Comparison of ENCODE assay signal across 28 cellular contexts in the genomic region with DNA sequence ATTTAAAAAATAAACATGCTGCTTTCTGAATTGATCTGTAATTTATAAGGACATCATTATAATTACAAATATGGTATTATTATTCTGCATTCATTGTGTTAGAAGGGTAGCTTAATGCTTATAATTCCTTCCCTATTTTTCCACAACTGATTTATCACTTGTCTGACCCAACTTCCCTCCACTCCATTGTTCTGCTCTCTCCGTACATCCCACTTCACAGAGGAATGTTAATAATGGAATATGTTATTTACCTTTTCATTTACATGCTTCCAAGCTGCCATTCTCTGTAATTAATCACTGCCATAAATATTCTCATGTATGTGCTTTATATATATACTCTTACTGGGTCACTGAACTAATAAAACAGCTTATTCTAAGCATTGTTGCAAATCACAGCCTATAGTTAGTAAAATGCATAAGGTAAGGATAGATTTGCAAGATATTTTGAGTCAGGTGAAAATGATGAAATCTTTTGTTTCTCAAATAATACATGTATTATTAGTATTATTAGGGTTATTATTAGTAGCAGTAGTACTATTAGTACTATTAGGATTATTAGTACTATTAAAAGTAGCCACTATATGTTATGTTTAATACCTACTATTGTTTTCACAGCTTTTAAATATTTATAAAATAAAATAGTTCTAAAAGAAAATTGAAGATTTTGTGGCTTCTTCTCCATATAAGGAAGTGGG.
"Had no signal": no experiment of that assay in that cellular context is flagged by ENCODE, and none has a peak within 500 bp of the region (broad histone marks: within the 10 kb centered on the region; RNA-seq: fewer than 3 reads in every experiment).

No MANE protein-coding gene starts in this region.

- H3K4me3 ChIP-seq: ascending aorta, body of pancreas, MG63, SK-N-MC had no signal

- H3K36me3 ChIP-seq: ascending aorta, MG63, WERI-Rb-1 had no signal

- H3K27ac ChIP-seq: ascending aorta, body of pancreas, SK-N-MC, WERI-Rb-1 had no signal

- DNase-seq: activated CD4-positive, alpha-beta memory T cell treated with anti-CD3 and anti-CD28 coated beads, Interleukin-2, amount 10 ng/mL, durations not matched to agents 7 days and 5 days; activated CD4-positive, alpha-beta T cell treated with anti-CD3 and anti-CD28 coated beads for 36 hours; activated CD4-positive, alpha-beta T cell treated with anti-CD3 and anti-CD28 coated beads, Interleukin-2, amount 50 U/mL, for 1 hour; activated CD8-positive, alpha-beta memory T cell treated with anti-CD3 and anti-CD28 coated beads, Interleukin-2, amount 50 U/mL, for 4 hours; activated effector memory CD4-positive, alpha-beta T cell treated with Interleukin-2 at 50 U/mL for 16 hours; activated naive CD4-positive, alpha-beta T cell; activated T-cell treated with anti-CD3 and anti-CD28 coated beads, Interleukin-2, amount 50 U/mL, for 1 hour; body of pancreas; central memory CD4-positive, alpha-beta T cell; MG63; MV-4-11; NCI-H1092 treated with DMSO at 0.1 percent for 48 hours; NCI-H1436 treated with DMSO at 0.1 percent for 48 hours; NCI-H187; NCI-H2081; NCI-H2227 treated with DMSO at 0.1 percent for 48 hours; NCI-H446 treated with DMSO at 0.1 percent for 48 hours; NCI-H526; NK-92 treated with Interleukin-12 subunit alpha and Interleukin-12 subunit beta, amount 100 ng/mL, for 24 hours; OCI-M1; RPMI8226; T-helper 1 cell; WERI-Rb-1 had no signal

- H3K27me3 ChIP-seq: ascending aorta, body of pancreas, MG63 had no signal

- H3K4me1 ChIP-seq: body of pancreas had no signal

- H3K9me3 ChIP-seq: ascending aorta, body of pancreas, MG63 had no signal

- FAIRE-seq: bronchial epithelial cell had no signal

- ATAC-seq: activated CD4-positive, alpha-beta T cell treated with anti-CD3 and anti-CD28 coated beads for 36 hours; body of pancreas; Panc1; Right ventricle myocardium inferior had no signal
